20 cellular contexts compared by ENCODE assay signal in genomic region chr16:56094231-56094630, GRCh38.
A peak's percentile ranks its signal among the peaks of the same experiment; 100 is the strongest.
DNase-seq lines count a peak whose midpoint lies in the region; ATAC-seq and TF ChIP-seq lines count a peak whose summit lies in the region.
"Had no signal": no experiment of that assay in that cellular context is flagged by ENCODE, and none has a peak within 500 bp of the region (broad histone marks: within the 10 kb centered on the region; RNA-seq: fewer than 3 reads in every experiment).

No MANE protein-coding gene starts in this region.

- H3K4me3 ChIP-seq in mesendoderm (ENCODE audit: low read length): no peak overlapping the region

- ATAC-seq in WTC11: peak; percentile 81
- ATAC-seq in HG03175 (IDR thresholded peaks at IDR 0.05; ENCODE audit: unreplicated experiment): no peak
- no peak for ATAC-seq in HG03354 (IDR thresholded peaks at IDR 0.05; ENCODE audit: poor library complexity, severe bottlenecking, unreplicated experiment)

- no peak overlapping the region for H4K5ac ChIP-seq in mesendoderm (ENCODE audit: low read length)

- no peak overlapping the region for H2BK15ac ChIP-seq in mesendoderm (replicated peaks; ENCODE audit: low read depth)

- H2AK5ac ChIP-seq in mesendoderm (ENCODE audit: low read length): no peak overlapping the region

- H3K4me3 Mint-ChIP-seq in WTC11: no peak overlapping the region
- H3K4me3 Mint-ChIP-seq: B cell; CD4-positive, alpha-beta T cell; HFFc6 had no signal

- no peak overlapping the region for H2BK5ac ChIP-seq in mesendoderm (ENCODE audit: low read length)

- H3K27ac ChIP-seq in mesendoderm (ENCODE audit: low read depth, low read length): no peak overlapping the region

- no peaks in the 10 kb centered on the region for H3K79me1 ChIP-seq in mesendoderm (ENCODE audit: low read length)

- CTCF ChIA-PET in WTC11 (lab: Charles Lee): no interaction called here

- H3K79me2 ChIP-seq in mesendoderm (ENCODE audit: control insufficient read depth, insufficient read depth, low read length): no peaks in the 10 kb centered on the region

- H3K27ac Mint-ChIP-seq in WTC11: no peak overlapping the region
- H3K27ac Mint-ChIP-seq: B cell; CD4-positive, alpha-beta T cell; HFFc6 had no signal

- H4K8ac ChIP-seq in mesendoderm (ENCODE audit: low read depth, low read length): no peak overlapping the region

- no peak overlapping the region for H3K4ac ChIP-seq in mesendoderm (ENCODE audit: low read depth, low read length)

- no peaks in the 10 kb centered on the region; the same call in 1 of the 2 replicates for H3K27me3 Mint-ChIP-seq in WTC11 (ENCODE audit: low read depth)
- H3K27me3 Mint-ChIP-seq: CD4-positive, alpha-beta T cell had no signal

- no peaks in the 10 kb centered on the region for H3K27me3 ChIP-seq in mesendoderm (ENCODE audit: insufficient read depth, low read length, poor library complexity)

- no peak overlapping the region for H3K56ac ChIP-seq in mesendoderm (ENCODE audit: low read length)

- no peaks in the 10 kb centered on the region for H3K36me3 ChIP-seq in mesendoderm (ENCODE audit: control insufficient read depth, insufficient read depth, low read length)

- TF ChIP-seq CTCF in WTC11 (IDR thresholded peaks at IDR 0.05): no peak

- DNase-seq in NCI-H82 (lab: John Stamatoyannopoulos, UW): peak; percentile 17
- no peak for DNase-seq in NCI-H82 treated with DMSO at 0.1 percent for 48 hours (lab: John Stamatoyannopoulos, UW; ENCODE audit: unreplicated experiment)
- no peak for DNase-seq in WTC11 (ENCODE audit: low spot score)
- peak; percentile 25 for DNase-seq in mesendoderm
- DNase-seq in activated T-cell treated with anti-CD3 and anti-CD28 coated beads for 4 hours: no peak
- DNase-seq: C1 segment of cervical spinal cord; Calu3; CD4-positive, alpha-beta T cell; DMS 273 treated with DMSO at 0.1 percent for 48 hours; DMS79 treated with DMSO at 0.1 percent for 48 hours; EL; GDM1; GOT3; HCEC 1CT; HFFc6; IMR-90; KBM-7 had no signal

- 0 out of 2 replicates have a peak, but pooled peaks cover 11% of the 10 kb centered on the region for H3K4me1 Mint-ChIP-seq in WTC11
- H3K4me1 Mint-ChIP-seq: B cell had no signal

- no peak overlapping the region for H2BK120ac ChIP-seq in mesendoderm (ENCODE audit: low read depth, low read length)

- POLR2A ChIA-PET in WTC11 (lab: Charles Lee): no interaction called here

- H3K36me3 Mint-ChIP-seq in WTC11: no peaks in the 10 kb centered on the region

- H3K18ac ChIP-seq in mesendoderm (ENCODE audit: low read length): no peak overlapping the region

- H3K23ac ChIP-seq in mesendoderm (ENCODE audit: low read length): no peak overlapping the region

- H3K9me3 Mint-ChIP-seq in WTC11: no peaks in the 10 kb centered on the region
- H3K9me3 Mint-ChIP-seq: CD4-positive, alpha-beta T cell had no signal

- H3K9ac ChIP-seq in mesendoderm (ENCODE audit: low read length): no peak overlapping the region

- WGBS in mesendoderm (ENCODE audit: extremely low coverage, insufficient coverage, low lambda C conversion rate): no CpG with 5 or more reads among the region's 1 CpG

- no peaks in the 10 kb centered on the region for H3K4me1 ChIP-seq in mesendoderm (ENCODE audit: control insufficient read depth, low read depth, low read length)

- H3K4me2 ChIP-seq in mesendoderm (ENCODE audit: low read length): no peak overlapping the region

TF ChIP-seq in WTC11, 78 proteins besides CTCF, POLR2A, EP300 and RAD21:
- no peak for TF ChIP-seq ELF4 (CRISPR knock-in tag; IDR thresholded peaks at IDR 0.05; ENCODE audit: low read depth)
- TF ChIP-seq USF2 (CRISPR knock-in tag; IDR thresholded peaks at IDR 0.05): peak; percentile 12; the same call in 1 of the 2 replicates

Comparison
In these comparisons a context has a peak if more than half of its experiments do, and no peak if none do; other contexts are left out.
1. DNase-seq: peak in NCI-H82 (single experiment) and mesendoderm (single experiment); none in NCI-H82 treated with DMSO at 0.1 percent for 48 hours (single experiment), WTC11 (single experiment) and activated T-cell treated with anti-CD3 and anti-CD28 coated beads for 4 hours (single experiment).